ENCODE assay signal across 21 cellular contexts in the genomic region with DNA sequence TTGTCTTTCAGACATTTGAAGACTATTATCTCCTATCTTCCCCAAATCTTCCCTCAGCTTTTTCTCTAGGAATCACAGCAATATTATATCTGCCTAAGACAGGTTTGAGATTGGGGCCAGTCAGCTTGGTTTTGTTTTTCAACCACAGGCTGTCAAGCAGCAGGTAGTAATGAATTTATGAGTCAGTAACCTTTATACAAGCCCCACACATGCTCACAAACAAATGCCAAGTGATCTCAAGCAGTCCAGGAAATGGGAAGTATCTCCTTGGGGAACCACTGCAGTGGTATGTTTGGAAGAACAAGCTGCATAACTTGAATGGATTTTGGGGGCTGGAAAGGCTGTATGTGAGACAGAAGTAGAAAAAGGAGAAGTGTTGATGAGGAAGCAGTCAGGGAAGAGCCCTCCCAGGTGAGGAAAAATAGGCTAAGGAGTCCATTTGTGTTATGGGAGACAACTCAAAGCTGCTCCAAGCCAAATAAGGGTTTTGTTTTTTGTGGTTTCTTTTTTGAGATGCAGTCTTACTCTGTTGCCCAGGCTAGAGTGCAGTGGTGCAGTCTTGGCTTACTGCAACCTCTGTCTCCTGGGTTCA. TPM values are rescaled to one million over a fixed set of nuclear protein-coding genes. Genes with fewer than 3 reads are reported as not detected.
A peak's percentile ranks its signal among the peaks of the same experiment; 100 is the strongest.
DNase-seq lines count a peak whose midpoint lies in the region; ATAC-seq and TF ChIP-seq lines count a peak whose summit lies in the region.
"Had no signal": no experiment of that assay in that cellular context is flagged by ENCODE, and none has a peak within 500 bp of the region (broad histone marks: within the 10 kb centered on the region; RNA-seq: fewer than 3 reads in every experiment).

No MANE protein-coding gene starts in this region.

- H3K27me3 Mint-ChIP-seq in WTC11 (ENCODE audit: low read depth): no peaks in the 10 kb centered on the region
- H3K27me3 Mint-ChIP-seq: naive B cell had no signal

- H3K36me3 ChIP-seq in cardiac muscle cell (peaks cover 28% of the 10 kb centered on the region), heart left ventricle (peaks cover 0 to 56% (median 40%) of the 10 kb centered on the region in 9 donors)

- H3K4me1 ChIP-seq in cardiac muscle cell (ENCODE audit: low read depth): peaks cover 9% of the 10 kb centered on the region
- H3K4me1 ChIP-seq in heart left ventricle: peaks cover 0 to 29% (median 20%) of the 10 kb centered on the region in 12 donors

- no peak for TF ChIP-seq POLR2A in heart left ventricle (IDR thresholded peaks at IDR 0.05)

- CTCF ChIA-PET in WTC11 (lab: Charles Lee): no interaction called here

- H3K4me1 Mint-ChIP-seq in WTC11: peaks cover 26% of the 10 kb centered on the region

- H3K27me3 ChIP-seq in cardiac muscle cell: no peaks in the 10 kb centered on the region
- no peaks in the 10 kb centered on the region for H3K27me3 ChIP-seq in heart left ventricle
- H3K27me3 ChIP-seq: brain microvascular endothelial cell, foreskin keratinocyte, SJCRH30, stomach, vagina had no signal

- H3K4me3 ChIP-seq in cardiac muscle cell (no peak overlapping the region), heart left ventricle (no peak overlapping the region), epithelial cell of esophagus (ENCODE audit: low read length) (no peak overlapping the region)
- H3K4me3 ChIP-seq: prostate gland, SJCRH30, vagina had no signal

- H3K9me3 ChIP-seq in cardiac muscle cell (ENCODE audit: low read depth): no peaks in the 10 kb centered on the region
- no peaks in the 10 kb centered on the region for H3K9me3 ChIP-seq in heart left ventricle
- H3K9me3 ChIP-seq: prostate gland, SJCRH30, stomach, vagina had no signal

- peaks cover 18% of the 10 kb centered on the region for H3K36me3 Mint-ChIP-seq in WTC11
- H3K36me3 Mint-ChIP-seq: naive B cell had no signal

- intact Hi-C loops in heart left ventricle (cut with DNase I): loop anchor here in 2 of 10 donors (5.0 kb wide), 2 partner anchors 33 to 38 kb away; partner anchors contain the start of gene HMGN2 (in 1 of the 2)

- peak overlapping the region; percentile 4 for H3K27ac ChIP-seq in cardiac muscle cell
- H3K27ac ChIP-seq in heart left ventricle: no peak overlapping the region
- H3K27ac ChIP-seq: brain microvascular endothelial cell, foreskin keratinocyte, prostate gland, SJCRH30, stomach, vagina had no signal

- POLR2A ChIA-PET in WTC11 (lab: Charles Lee): no interaction called here

- H3K9me3 Mint-ChIP-seq in WTC11: no peaks in the 10 kb centered on the region
- H3K9me3 Mint-ChIP-seq: activated CD4-positive, alpha-beta memory T cell treated with anti-CD3 and anti-CD28 coated beads, Interleukin-2, amount 10 ng/mL, durations not matched to agents 7 days and 5 days; naive B cell had no signal

- ATAC-seq in heart left ventricle: no peak
- no peak for ATAC-seq in WTC11
- ATAC-seq in HG02840 (IDR thresholded peaks at IDR 0.05; ENCODE audit: low FRiP score, unreplicated experiment): no peak
- no peak for ATAC-seq in GM21381 (IDR thresholded peaks at IDR 0.05; ENCODE audit: unreplicated experiment)
- ATAC-seq: foreskin keratinocyte had no signal

- TF ChIP-seq CTCF in cardiac muscle cell (IDR thresholded peaks at IDR 0.05; ENCODE audit: low read depth, low read length) (no peak), heart left ventricle (IDR thresholded peaks at IDR 0.05) (no peak), WTC11 (IDR thresholded peaks at IDR 0.05) (no peak), epithelial cell of esophagus (IDR thresholded peaks at IDR 0.05; ENCODE audit: insufficient read depth, low read depth, low read length, missing control alignments) (no peak)

- DNase-seq in cardiac muscle cell (ENCODE audit: low read depth in 1 of 2, low spot score in 1 of 2) (no peak), heart left ventricle (no peak), WTC11 (ENCODE audit: low spot score) (no peak), epithelial cell of esophagus (ENCODE audit: low read depth) (peak; percentile 16), AG08396 (ENCODE audit: low spot score) (no peak), amniotic stem cell (lab: John Stamatoyannopoulos, UW) (no peak)
- DNase-seq: activated CD4-positive, alpha-beta memory T cell treated with anti-CD3 and anti-CD28 coated beads, Interleukin-2, amount 10 ng/mL, durations not matched to agents 7 days and 5 days; activated effector memory CD4-positive, alpha-beta T cell treated with anti-CD3 and anti-CD28 coated beads, Interleukin-2, amount 50 U/mL, for 16 hours; brain microvascular endothelial cell; effector memory CD4-positive, alpha-beta T cell; naive B cell; NCI-H446 treated with DMSO at 0.1 percent for 48 hours; SJCRH30; stimulated activated CD4-positive, alpha-beta T cell treated with anti-CD3 and anti-CD28 coated beads, Interleukin-12 subunit alpha, Interleukin-12 subunit beta, amount 100 ng/mL, for 4 hours; stomach had no signal

- H3K4me3 Mint-ChIP-seq in WTC11: no peak overlapping the region
- H3K4me3 Mint-ChIP-seq: activated CD4-positive, alpha-beta memory T cell treated with anti-CD3 and anti-CD28 coated beads, Interleukin-2, amount 10 ng/mL, durations not matched to agents 7 days and 5 days had no signal

- H3K27ac Mint-ChIP-seq in WTC11: peak overlapping the region; percentile 59; the same call in 1 of the 2 replicates
- H3K27ac Mint-ChIP-seq: activated CD4-positive, alpha-beta memory T cell treated with anti-CD3 and anti-CD28 coated beads, Interleukin-2, amount 10 ng/mL, durations not matched to agents 7 days and 5 days had no signal

TF ChIP-seq in WTC11, 78 proteins besides CTCF, POLR2A, EP300 and RAD21 (continues in another document):
- TF ChIP-seq ZNF121 (CRISPR knock-in tag; IDR thresholded peaks at IDR 0.05) (no peak), NR3C1 (CRISPR knock-in tag; conservative IDR thresholded peaks at IDR 0.05; ENCODE audit: low read depth) (no peak), NFE2L1 (CRISPR knock-in tag; IDR thresholded peaks at IDR 0.05) (no peak)
- TF ChIP-seq, protein P1, sequence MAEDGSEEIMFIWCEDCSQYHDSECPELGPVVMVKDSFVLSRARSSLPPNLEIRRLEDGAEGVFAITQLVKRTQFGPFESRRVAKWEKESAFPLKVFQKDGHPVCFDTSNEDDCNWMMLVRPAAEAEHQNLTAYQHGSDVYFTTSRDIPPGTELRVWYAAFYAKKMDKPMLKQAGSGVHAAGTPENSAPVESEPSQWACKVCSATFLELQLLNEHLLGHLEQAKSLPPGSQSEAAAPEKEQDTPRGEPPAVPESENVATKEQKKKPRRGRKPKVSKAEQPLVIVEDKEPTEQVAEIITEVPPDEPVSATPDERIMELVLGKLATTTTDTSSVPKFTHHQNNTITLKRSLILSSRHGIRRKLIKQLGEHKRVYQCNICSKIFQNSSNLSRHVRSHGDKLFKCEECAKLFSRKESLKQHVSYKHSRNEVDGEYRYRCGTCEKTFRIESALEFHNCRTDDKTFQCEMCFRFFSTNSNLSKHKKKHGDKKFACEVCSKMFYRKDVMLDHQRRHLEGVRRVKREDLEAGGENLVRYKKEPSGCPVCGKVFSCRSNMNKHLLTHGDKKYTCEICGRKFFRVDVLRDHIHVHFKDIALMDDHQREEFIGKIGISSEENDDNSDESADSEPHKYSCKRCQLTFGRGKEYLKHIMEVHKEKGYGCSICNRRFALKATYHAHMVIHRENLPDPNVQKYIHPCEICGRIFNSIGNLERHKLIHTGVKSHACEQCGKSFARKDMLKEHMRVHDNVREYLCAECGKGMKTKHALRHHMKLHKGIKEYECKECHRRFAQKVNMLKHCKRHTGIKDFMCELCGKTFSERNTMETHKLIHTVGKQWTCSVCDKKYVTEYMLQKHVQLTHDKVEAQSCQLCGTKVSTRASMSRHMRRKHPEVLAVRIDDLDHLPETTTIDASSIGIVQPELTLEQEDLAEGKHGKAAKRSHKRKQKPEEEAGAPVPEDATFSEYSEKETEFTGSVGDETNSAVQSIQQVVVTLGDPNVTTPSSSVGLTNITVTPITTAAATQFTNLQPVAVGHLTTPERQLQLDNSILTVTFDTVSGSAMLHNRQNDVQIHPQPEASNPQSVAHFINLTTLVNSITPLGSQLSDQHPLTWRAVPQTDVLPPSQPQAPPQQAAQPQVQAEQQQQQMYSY (CRISPR knock-in tag; IDR thresholded peaks at IDR 0.05): no peak
- TF ChIP-seq, protein P2, sequence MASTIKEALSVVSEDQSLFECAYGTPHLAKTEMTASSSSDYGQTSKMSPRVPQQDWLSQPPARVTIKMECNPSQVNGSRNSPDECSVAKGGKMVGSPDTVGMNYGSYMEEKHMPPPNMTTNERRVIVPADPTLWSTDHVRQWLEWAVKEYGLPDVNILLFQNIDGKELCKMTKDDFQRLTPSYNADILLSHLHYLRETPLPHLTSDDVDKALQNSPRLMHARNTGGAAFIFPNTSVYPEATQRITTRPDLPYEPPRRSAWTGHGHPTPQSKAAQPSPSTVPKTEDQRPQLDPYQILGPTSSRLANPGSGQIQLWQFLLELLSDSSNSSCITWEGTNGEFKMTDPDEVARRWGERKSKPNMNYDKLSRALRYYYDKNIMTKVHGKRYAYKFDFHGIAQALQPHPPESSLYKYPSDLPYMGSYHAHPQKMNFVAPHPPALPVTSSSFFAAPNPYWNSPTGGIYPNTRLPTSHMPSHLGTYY (CRISPR knock-in tag; IDR thresholded peaks at IDR 0.05): no peak

RNA-seq across cellular contexts. Expression of gene DHDDS, which starts 2.1 kb away (rescaled TPM):
- total RNA-seq in cardiac muscle cell: 48.7 and 51.1 TPM in 2 replicates
- 41.7 and 46.8 TPM in 2 replicates for polyA plus RNA-seq in cardiac muscle cell
- total RNA-seq in heart left ventricle: 10 to 100 TPM; 14.1 to 45.0 (median 29.9) TPM
- polyA plus RNA-seq in heart left ventricle: 10 to 100 TPM; 22.0 to 44.6 TPM
- 44.9 to 55.4 TPM (median 47.1 TPM) in 3 replicates for total RNA-seq in WTC11 (2021)

RNA-seq across cellular contexts. Expression of gene LIN28A, which starts 23.6 kb away (rescaled TPM):
- 7.2 and 16.6 TPM in 2 replicates for total RNA-seq in cardiac muscle cell
- 3.4 and 5.6 TPM in 2 replicates for polyA plus RNA-seq in cardiac muscle cell
- total RNA-seq in heart left ventricle: under 1 TPM in 1 of 9 donors, not detected in 8; 0.15 TPM
- polyA plus RNA-seq in heart left ventricle: not detected
- total RNA-seq in WTC11 (2021): 1,150 to 1,251 TPM (median 1,185 TPM) in 3 replicates
- total RNA-seq: activated CD4-positive, alpha-beta memory T cell treated with anti-CD3 and anti-CD28 coated beads, Interleukin-2, amount 10 ng/mL, durations not matched to agents 7 days and 5 days; foreskin keratinocyte; lower leg skin; SJCRH30; stomach; vagina had no signal
- polyA plus RNA-seq: foreskin keratinocyte, stomach had no signal

RNA-seq across cellular contexts. Expression of gene HMGN2, which starts 38.0 kb away (rescaled TPM):
- total RNA-seq in cardiac muscle cell (417 and 533 TPM in 2 replicates), heart left ventricle (100 to 1,000 TPM in 7 of 9 donors, 10 to 100 TPM in 2; 66.3 to 256 (median 123) TPM), WTC11 (2021) (374 to 414 TPM (median 379 TPM) in 3 replicates)
- polyA plus RNA-seq in cardiac muscle cell (792 and 1,191 TPM in 2 replicates), heart left ventricle (100 to 1,000 TPM; 116 to 154 TPM)

Comparison
In these comparisons a context has a peak if more than half of its experiments do, and no peak if none do; other contexts are left out.
1. RNA of gene LIN28A, which starts 23.6 kb away (total RNA-seq): 1,150 to 1,251 TPM in WTC11; 7.2 to 16.6 TPM in cardiac muscle cell and 0.15 TPM in heart left ventricle; every median in the first group is over 10 times any median in the second.